In genomic region chr12:42039599-42039998, GRCh38 we compare ENCODE assay signal across 27 cellular contexts.
"Had no signal": no experiment of that assay in that cellular context is flagged by ENCODE, and none has a peak within 500 bp of the region (broad histone marks: within the 10 kb centered on the region; RNA-seq: fewer than 3 reads in every experiment).

No MANE protein-coding gene starts in this region.

- H3K9me3 Mint-ChIP-seq: natural killer cell; T-helper 2 cell treated with Interferon-gamma antibody and Interleukin-4, amounts not matched to agents 5 μg/mL and 100 μg/mL, for 36 hours had no signal

- H3K36me3 Mint-ChIP-seq: activated naive CD8-positive, alpha-beta T cell; brain; natural killer cell had no signal

- H3K27ac Mint-ChIP-seq: activated naive CD8-positive, alpha-beta T cell; brain; natural killer cell; neural progenitor cell; T-helper 2 cell treated with Interferon-gamma antibody and Interleukin-4, amounts not matched to agents 5 μg/mL and 100 μg/mL, for 36 hours had no signal

- DNase-seq: activated CD4-positive, alpha-beta T cell treated with anti-CD3 and anti-CD28 coated beads for 4 hours; activated CD4-positive, alpha-beta T cell treated with anti-CD3 and anti-CD28 coated beads, Interleukin-2, amount 50 U/mL, for 4 hours; activated CD4-positive, CD25-positive, alpha-beta regulatory T cell; activated effector memory CD4-positive, alpha-beta T cell treated with Interleukin-2 at 50 U/mL for 16 hours; activated naive CD4-positive, alpha-beta T cell treated with Interleukin-2 at 50 U/mL for 16 hours; anterior cingulate cortex; cerebellar nuclear complex; hippocampal formation; left cardiac atrium; left ventricle myocardium superior; natural killer cell; posterior cingulate gyrus; right cardiac atrium; stimulated activated CD4-positive, alpha-beta T cell treated with anti-CD3 and anti-CD28 coated beads, Interleukin-15, amount 100 ng/mL, for 24 hours; stimulated activated CD4-positive, alpha-beta T cell treated with anti-CD3 and anti-CD28 coated beads, Interleukin-2, amount 100 ng/mL, for 24 hours; stimulated activated naive CD8-positive, alpha-beta T cell treated with anti-CD3 and anti-CD28 coated beads, Interleukin-15, Interleukin-2, amounts not matched to agents 100 U/mL and 50 U/mL, for 24 hours; T-helper 1 cell; trophoblast cell; uterus had no signal

- H3K4me3 Mint-ChIP-seq: activated naive CD8-positive, alpha-beta T cell; brain; natural killer cell; neural progenitor cell; T-helper 2 cell treated with Interferon-gamma antibody and Interleukin-4, amounts not matched to agents 5 μg/mL and 100 μg/mL, for 36 hours had no signal

- H3K4me3 ChIP-seq: cardiac muscle cell, coronary artery, gastroesophageal sphincter, neural progenitor cell, thoracic aorta, uterus had no signal

- ATAC-seq: gastroesophageal sphincter; left cardiac atrium; left ventricle myocardium superior; natural killer cell; right cardiac atrium; stimulated activated naive CD8-positive, alpha-beta T cell treated with anti-CD3 and anti-CD28 coated beads, Interleukin-15, Interleukin-2, amounts not matched to agents 100 U/mL and 50 U/mL, for 24 hours had no signal

- H3K27me3 Mint-ChIP-seq: activated naive CD8-positive, alpha-beta T cell had no signal

- H3K4me1 Mint-ChIP-seq: brain, natural killer cell, neural progenitor cell had no signal
